Comparison of ENCODE assay signal across 2 cellular contexts in the genomic region with DNA sequence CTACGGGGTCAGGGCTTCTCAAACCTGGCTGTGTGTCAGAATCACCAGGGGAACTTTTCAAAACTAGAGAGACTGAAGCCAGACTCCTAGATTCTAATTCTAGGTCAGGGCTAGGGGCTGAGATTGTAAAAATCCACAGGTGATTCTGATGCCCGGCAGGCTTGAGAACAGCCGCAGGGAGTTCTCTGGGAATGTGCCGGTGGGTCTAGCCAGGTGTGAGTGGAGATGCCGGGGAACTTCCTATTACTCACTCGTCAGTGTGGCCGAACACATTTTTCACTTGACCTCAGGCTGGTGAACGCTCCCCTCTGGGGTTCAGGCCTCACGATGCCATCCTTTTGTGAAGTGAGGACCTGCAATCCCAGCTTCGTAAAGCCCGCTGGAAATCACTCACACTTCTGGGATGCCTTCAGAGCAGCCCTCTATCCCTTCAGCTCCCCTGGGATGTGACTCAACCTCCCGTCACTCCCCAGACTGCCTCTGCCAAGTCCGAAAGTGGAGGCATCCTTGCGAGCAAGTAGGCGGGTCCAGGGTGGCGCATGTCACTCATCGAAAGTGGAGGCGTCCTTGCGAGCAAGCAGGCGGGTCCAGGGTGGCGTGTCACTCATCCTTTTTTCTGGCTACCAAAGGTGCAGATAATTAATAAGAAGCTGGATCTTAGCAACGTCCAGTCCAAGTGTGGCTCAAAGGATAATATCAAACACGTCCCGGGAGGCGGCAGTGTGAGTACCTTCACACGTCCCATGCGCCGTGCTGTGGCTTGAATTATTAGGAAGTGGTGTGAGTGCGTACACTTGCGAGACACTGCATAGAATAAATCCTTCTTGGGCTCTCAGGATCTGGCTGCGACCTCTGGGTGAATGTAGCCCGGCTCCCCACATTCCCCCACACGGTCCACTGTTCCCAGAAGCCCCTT.
TF ChIP-seq lines count a peak whose summit lies in the region.

No MANE protein-coding gene starts in this region.

TF ChIP-seq in A549, 52 proteins besides CTCF, POLR2A, EP300 and RAD21:
- TF ChIP-seq, protein P1, sequence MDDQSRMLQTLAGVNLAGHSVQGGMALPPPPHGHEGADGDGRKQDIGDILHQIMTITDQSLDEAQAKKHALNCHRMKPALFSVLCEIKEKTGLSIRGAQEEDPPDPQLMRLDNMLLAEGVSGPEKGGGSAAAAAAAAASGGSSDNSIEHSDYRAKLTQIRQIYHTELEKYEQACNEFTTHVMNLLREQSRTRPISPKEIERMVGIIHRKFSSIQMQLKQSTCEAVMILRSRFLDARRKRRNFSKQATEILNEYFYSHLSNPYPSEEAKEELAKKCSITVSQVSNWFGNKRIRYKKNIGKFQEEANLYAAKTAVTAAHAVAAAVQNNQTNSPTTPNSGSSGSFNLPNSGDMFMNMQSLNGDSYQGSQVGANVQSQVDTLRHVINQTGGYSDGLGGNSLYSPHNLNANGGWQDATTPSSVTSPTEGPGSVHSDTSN (IDR thresholded peaks at IDR 0.05), result peak; percentile 84
- TF ChIP-seq, protein P2, sequence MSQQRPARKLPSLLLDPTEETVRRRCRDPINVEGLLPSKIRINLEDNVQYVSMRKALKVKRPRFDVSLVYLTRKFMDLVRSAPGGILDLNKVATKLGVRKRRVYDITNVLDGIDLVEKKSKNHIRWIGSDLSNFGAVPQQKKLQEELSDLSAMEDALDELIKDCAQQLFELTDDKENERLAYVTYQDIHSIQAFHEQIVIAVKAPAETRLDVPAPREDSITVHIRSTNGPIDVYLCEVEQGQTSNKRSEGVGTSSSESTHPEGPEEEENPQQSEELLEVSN (IDR thresholded peaks at IDR 0.05; ENCODE audit: borderline replicate concordance, low read depth), result 0 out of 2 replicates have a peak, but pooled peaks have one; percentile 37
- TF ChIP-seq HOXB13 (CRISPR knock-in tag; IDR thresholded peaks at IDR 0.05; ENCODE audit: low read depth) (no peak), SREBF2 (IDR thresholded peaks at IDR 0.05) (no peak), EHMT2 (IDR thresholded peaks at IDR 0.05; ENCODE audit: low read depth) (no peak), NPAS2 (CRISPR knock-in tag; IDR thresholded peaks at IDR 0.05; ENCODE audit: borderline replicate concordance) (no peak), ZC3H11A (IDR thresholded peaks at IDR 0.05) (no peak), MAZ (IDR thresholded peaks at IDR 0.05; ENCODE audit: borderline replicate concordance, low read depth, low read length) (no peak), HDAC2 (IDR thresholded peaks at IDR 0.05) (no peak), TP53 (CRISPR knock-in tag; IDR thresholded peaks at IDR 0.05) (no peak), CHD2 (IDR thresholded peaks at IDR 0.05; ENCODE audit: low read length, partially characterized antibody) (no peak), FOSL2 (IDR thresholded peaks at IDR 0.05) (no peak), FOSL2 (CRISPR knock-in tag; IDR thresholded peaks at IDR 0.05) (peak; percentile 60)
- TF ChIP-seq, protein P3, sequence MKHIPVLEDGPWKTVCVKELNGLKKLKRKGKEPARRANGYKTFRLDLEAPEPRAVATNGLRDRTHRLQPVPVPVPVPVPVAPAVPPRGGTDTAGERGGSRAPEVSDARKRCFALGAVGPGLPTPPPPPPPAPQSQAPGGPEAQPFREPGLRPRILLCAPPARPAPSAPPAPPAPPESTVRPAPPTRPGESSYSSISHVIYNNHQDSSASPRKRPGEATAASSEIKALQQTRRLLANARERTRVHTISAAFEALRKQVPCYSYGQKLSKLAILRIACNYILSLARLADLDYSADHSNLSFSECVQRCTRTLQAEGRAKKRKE (CRISPR knock-in tag; IDR thresholded peaks at IDR 0.05; ENCODE audit: low read depth), result no peak
- TF ChIP-seq, protein P4, sequence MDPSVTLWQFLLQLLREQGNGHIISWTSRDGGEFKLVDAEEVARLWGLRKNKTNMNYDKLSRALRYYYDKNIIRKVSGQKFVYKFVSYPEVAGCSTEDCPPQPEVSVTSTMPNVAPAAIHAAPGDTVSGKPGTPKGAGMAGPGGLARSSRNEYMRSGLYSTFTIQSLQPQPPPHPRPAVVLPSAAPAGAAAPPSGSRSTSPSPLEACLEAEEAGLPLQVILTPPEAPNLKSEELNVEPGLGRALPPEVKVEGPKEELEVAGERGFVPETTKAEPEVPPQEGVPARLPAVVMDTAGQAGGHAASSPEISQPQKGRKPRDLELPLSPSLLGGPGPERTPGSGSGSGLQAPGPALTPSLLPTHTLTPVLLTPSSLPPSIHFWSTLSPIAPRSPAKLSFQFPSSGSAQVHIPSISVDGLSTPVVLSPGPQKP (IDR thresholded peaks at IDR 0.05; ENCODE audit: low read depth, low read length), result no peak
- TF ChIP-seq, protein P5, sequence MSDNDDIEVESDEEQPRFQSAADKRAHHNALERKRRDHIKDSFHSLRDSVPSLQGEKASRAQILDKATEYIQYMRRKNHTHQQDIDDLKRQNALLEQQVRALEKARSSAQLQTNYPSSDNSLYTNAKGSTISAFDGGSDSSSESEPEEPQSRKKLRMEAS (IDR thresholded peaks at IDR 0.05), result 0 out of 2 replicates have a peak, but pooled peaks have one; percentile 37

TF ChIP-seq in SK-N-SH, 30 proteins besides CTCF, POLR2A, EP300 and RAD21:
- TF ChIP-seq, protein P1 (IDR thresholded peaks at IDR 0.05), result peak; percentile 70
- TF ChIP-seq, protein P6, sequence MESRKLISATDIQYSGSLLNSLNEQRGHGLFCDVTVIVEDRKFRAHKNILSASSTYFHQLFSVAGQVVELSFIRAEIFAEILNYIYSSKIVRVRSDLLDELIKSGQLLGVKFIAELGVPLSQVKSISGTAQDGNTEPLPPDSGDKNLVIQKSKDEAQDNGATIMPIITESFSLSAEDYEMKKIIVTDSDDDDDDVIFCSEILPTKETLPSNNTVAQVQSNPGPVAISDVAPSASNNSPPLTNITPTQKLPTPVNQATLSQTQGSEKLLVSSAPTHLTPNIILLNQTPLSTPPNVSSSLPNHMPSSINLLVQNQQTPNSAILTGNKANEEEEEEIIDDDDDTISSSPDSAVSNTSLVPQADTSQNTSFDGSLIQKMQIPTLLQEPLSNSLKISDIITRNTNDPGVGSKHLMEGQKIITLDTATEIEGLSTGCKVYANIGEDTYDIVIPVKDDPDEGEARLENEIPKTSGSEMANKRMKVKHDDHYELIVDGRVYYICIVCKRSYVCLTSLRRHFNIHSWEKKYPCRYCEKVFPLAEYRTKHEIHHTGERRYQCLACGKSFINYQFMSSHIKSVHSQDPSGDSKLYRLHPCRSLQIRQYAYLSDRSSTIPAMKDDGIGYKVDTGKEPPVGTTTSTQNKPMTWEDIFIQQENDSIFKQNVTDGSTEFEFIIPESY (IDR thresholded peaks at IDR 0.05; ENCODE audit: borderline replicate concordance, low read depth), result no peak
TF ChIP-seq in SK-N-SH: peak in this region for 1.
